11 cellular contexts compared by ENCODE assay signal in the genomic region with DNA sequence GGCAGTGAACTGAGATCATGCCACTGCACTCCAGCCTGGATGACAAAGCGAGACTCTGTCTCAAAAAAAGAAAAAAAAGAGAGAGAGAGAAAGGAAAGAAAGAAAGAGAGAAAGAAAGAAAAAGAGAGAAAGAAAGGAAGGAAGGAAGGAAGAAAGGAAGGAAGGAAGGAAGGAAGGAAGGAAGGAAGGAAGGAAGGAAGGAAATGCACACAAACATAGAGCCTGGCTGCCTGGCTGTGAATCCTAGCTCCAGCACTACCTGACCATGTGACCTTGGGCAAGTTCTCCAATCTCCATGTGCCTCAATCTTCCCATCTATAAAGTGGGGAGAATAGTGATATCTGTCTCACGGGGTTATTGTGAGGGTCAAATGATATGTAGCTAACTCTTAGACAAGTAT. TPM values are rescaled to one million over a fixed set of nuclear protein-coding genes. Genes with fewer than 3 reads are reported as not detected.
"Had no signal": no experiment of that assay in that cellular context is flagged by ENCODE, and none has a peak within 500 bp of the region (broad histone marks: within the 10 kb centered on the region; RNA-seq: fewer than 3 reads in every experiment).

No MANE protein-coding gene starts in this region.

RNA-seq across cellular contexts. Expression of a gene that starts 34.0 kb away (rescaled TPM):
- total RNA-seq: activated naive CD4-positive, alpha-beta T cell treated with anti-CD3 and anti-CD28 coated beads for 36 hours; activated naive CD4-positive, alpha-beta T cell treated with anti-CD3 and anti-CD28 coated beads, Interleukin-2, amount 50 U/mL, for 72 hours; activated naive CD8-positive, alpha-beta T cell treated with anti-CD3 and anti-CD28 coated beads for 36 hours; activated naive CD8-positive, alpha-beta T cell treated with anti-CD3 and anti-CD28 coated beads, Interleukin-2, amount 10 ng/mL, durations not matched to agents 7 days and 5 days; activated T-cell treated with anti-CD3 and anti-CD28 coated beads, Interleukin-2, amount 50 U/mL, for 4 hours; activated T-helper 2 cell treated with anti-CD3 and anti-CD28 coated beads, Interferon-gamma antibody, Interleukin-2, Interleukin-4, amounts not matched to agents 10 μg/mL and 5 μg/mL and 100 μg/mL, durations not matched to agents 14 hours and 24 hours and 36 hours; aorta; ascending aorta; bronchial epithelial cell; cardiac septum; chondrocyte had no signal
